ENCODE assay signal across 25 cellular contexts in the genomic region with DNA sequence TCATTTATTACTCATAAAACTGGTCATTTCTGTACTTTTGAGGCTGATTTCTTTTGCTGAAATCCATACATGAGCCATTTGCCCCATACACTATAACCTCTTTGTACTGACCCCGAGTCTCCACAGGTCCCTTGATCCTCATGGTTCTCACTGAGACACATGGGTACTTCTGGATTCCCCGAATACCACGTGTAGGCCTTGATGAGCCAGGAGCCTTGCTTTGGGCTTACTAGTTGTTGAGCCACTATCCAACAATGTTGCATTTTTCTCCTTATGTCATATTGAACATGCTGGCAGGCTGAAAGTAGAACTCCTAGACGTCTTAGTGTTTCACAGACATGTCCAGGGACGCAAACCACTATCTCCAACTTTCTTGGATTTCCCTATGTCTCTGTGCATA.
"Had no signal": no experiment of that assay in that cellular context is flagged by ENCODE, and none has a peak within 500 bp of the region (broad histone marks: within the 10 kb centered on the region; RNA-seq: fewer than 3 reads in every experiment).

No MANE protein-coding gene starts in this region.

- H3K9me3 Mint-ChIP-seq: activated T-cell treated with anti-CD3 and anti-CD28 coated beads, Interleukin-2, amount 50 U/mL, for 72 hours had no signal

- H3K27ac Mint-ChIP-seq: activated naive CD8-positive, alpha-beta T cell treated with anti-CD3 and anti-CD28 coated beads, Interleukin-2, amount 10 ng/mL, durations not matched to agents 7 days and 5 days; nephron progenitor cell; progenitor cell of endocrine pancreas had no signal

- H3K4me1 ChIP-seq: foreskin keratinocyte had no signal

- ATAC-seq: activated T-cell treated with anti-CD3 and anti-CD28 coated beads, Interleukin-2, amount 50 U/mL, for 72 hours; foreskin keratinocyte; heart left ventricle had no signal

- H3K27me3 ChIP-seq: ascending aorta, brain microvascular endothelial cell, esophagus muscularis mucosa, foreskin keratinocyte, heart left ventricle, ovary, suprapubic skin, tibial artery had no signal

- H3K27ac ChIP-seq: ascending aorta, brain microvascular endothelial cell, esophagus muscularis mucosa, foreskin keratinocyte, heart left ventricle, ovary, suprapubic skin, tibial artery had no signal

- DNase-seq: activated CD4-positive, alpha-beta T cell treated with anti-CD3 and anti-CD28 coated beads for 4 hours; activated CD4-positive, alpha-beta T cell treated with anti-CD3 and anti-CD28 coated beads, Interleukin-2, amount 50 U/mL, for 4 hours; activated effector memory CD4-positive, alpha-beta T cell treated with Interleukin-2 at 50 U/mL for 16 hours; activated naive CD4-positive, alpha-beta T cell treated with Interleukin-2 at 50 U/mL for 16 hours; activated naive CD8-positive, alpha-beta T cell treated with anti-CD3 and anti-CD28 coated beads, Interleukin-2, amount 10 ng/mL, durations not matched to agents 7 days and 5 days; activated T-cell treated with anti-CD3 and anti-CD28 coated beads for 4 hours; activated T-cell treated with anti-CD3 and anti-CD28 coated beads, Interleukin-2, amount 50 U/mL, for 72 hours; brain microvascular endothelial cell; cortex of kidney; foreskin keratinocyte; heart left ventricle; hypothalamus; midbrain; nephron progenitor cell; ovary; retina; stimulated activated CD4-positive, alpha-beta T cell treated with anti-CD3 and anti-CD28 coated beads, Interleukin-15, amount 100 ng/mL, for 24 hours; stimulated activated CD4-positive, alpha-beta T cell treated with anti-CD3 and anti-CD28 coated beads, Interleukin-2, amount 100 ng/mL, for 24 hours; stimulated activated naive CD4-positive, alpha-beta T cell; T-helper 1 cell; tibial artery had no signal

- H3K4me3 ChIP-seq: ascending aorta, esophagus muscularis mucosa, heart left ventricle, ovary, suprapubic skin, tibial artery had no signal

- H3K27me3 Mint-ChIP-seq: activated naive CD8-positive, alpha-beta T cell treated with anti-CD3 and anti-CD28 coated beads, Interleukin-2, amount 10 ng/mL, durations not matched to agents 7 days and 5 days; progenitor cell of endocrine pancreas had no signal

- H3K36me3 ChIP-seq: ascending aorta, brain microvascular endothelial cell, esophagus muscularis mucosa, heart left ventricle, ovary, suprapubic skin, tibial artery had no signal

- H3K9me3 ChIP-seq: ascending aorta, esophagus muscularis mucosa, heart left ventricle, ovary, suprapubic skin, tibial artery had no signal
